Comparison of ENCODE assay signal across 10 cellular contexts in the genomic region with DNA sequence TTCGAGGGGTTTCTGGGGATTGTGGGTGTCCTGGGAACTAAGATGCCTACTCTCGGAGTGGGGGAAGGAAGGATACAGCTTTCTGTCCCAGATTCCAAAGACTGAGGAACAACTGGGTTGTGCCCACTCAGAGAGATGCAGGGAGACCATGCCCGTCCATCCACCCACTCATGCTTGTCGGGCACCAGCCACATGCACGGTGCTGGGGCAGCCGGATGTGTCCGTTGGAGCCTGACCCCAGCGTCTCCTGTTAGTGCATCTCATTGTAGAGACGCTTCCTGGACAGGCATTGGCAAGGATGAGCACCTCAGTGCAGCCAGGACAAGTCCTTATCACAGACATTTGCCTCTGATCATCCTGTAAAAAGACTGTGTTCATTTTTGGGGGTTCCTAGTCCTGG.
"Had no signal": no experiment of that assay in that cellular context is flagged by ENCODE, and none has a peak within 500 bp of the region (broad histone marks: within the 10 kb centered on the region; RNA-seq: fewer than 3 reads in every experiment).

No MANE protein-coding gene starts in this region.

- H3K36me3 ChIP-seq: pancreas, tibial nerve had no signal

- ATAC-seq: activated CD8-positive, alpha-beta T cell treated with anti-CD3 and anti-CD28 coated beads, Interleukin-2, amount 10 ng/mL, durations not matched to agents 7 days and 5 days; foreskin keratinocyte; left colon; pancreas had no signal

- H3K4me1 ChIP-seq: foreskin keratinocyte, pancreas, tibial nerve had no signal

- H3K9me3 ChIP-seq: pancreas had no signal

- H3K4me3 ChIP-seq: pancreas, tibial nerve had no signal

- H3K27ac ChIP-seq: foreskin keratinocyte, pancreas, tibial nerve had no signal

- H3K27me3 ChIP-seq: pancreas, tibial nerve had no signal

- DNase-seq: activated CD4-positive, alpha-beta T cell treated with anti-CD3 and anti-CD28 coated beads for 48 hours; activated CD8-positive, alpha-beta T cell treated with anti-CD3 and anti-CD28 coated beads, Interleukin-2, amount 10 ng/mL, durations not matched to agents 7 days and 5 days; anterior cingulate cortex; foreskin keratinocyte; left colon; pancreas; retina; small intestine; T-helper 9 cell had no signal
